1 cellular context compared by ENCODE assay signal in genomic region chr11:15826008-15826650, GRCh38.
TF ChIP-seq lines count a peak whose summit lies in the region.

No MANE protein-coding gene starts in this region.

TF ChIP-seq in IMR-90, 13 proteins besides CTCF, POLR2A, EP300 and RAD21 (continued from another document):
- no peak for TF ChIP-seq ELK1 (IDR thresholded peaks at IDR 0.05; ENCODE audit: borderline replicate concordance, low read depth, low read length)
- no peak for TF ChIP-seq NFE2L2 (IDR thresholded peaks at IDR 0.05; ENCODE audit: low read depth, low read length)
